Comparison of ENCODE assay signal across 3 cellular contexts in the genomic region with DNA sequence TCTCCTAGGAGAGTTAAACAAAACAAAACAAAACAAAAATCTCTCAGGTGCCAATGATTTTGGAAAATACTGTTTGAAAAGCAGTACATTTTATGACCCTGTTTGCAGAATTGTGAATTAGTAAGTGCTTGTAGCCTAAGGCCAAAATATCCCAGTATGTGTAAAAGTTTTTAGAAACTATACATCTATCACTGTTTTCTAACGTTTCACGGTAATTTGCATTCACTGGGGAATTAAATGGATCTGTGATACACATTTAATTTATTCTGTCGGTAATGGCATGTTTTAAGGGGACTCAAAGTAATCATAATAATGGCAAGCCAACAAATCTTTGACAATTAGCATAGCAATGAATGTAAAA.
TF ChIP-seq lines count a peak whose summit lies in the region.

No MANE protein-coding gene starts in this region.

TF ChIP-seq in HEK293, 187 proteins besides CTCF, POLR2A, EP300 and RAD21:
- TF ChIP-seq ZBTB20 (tag by site-specific recombination; IDR thresholded peaks at IDR 0.05): no peak
- TF ChIP-seq, protein P1, sequence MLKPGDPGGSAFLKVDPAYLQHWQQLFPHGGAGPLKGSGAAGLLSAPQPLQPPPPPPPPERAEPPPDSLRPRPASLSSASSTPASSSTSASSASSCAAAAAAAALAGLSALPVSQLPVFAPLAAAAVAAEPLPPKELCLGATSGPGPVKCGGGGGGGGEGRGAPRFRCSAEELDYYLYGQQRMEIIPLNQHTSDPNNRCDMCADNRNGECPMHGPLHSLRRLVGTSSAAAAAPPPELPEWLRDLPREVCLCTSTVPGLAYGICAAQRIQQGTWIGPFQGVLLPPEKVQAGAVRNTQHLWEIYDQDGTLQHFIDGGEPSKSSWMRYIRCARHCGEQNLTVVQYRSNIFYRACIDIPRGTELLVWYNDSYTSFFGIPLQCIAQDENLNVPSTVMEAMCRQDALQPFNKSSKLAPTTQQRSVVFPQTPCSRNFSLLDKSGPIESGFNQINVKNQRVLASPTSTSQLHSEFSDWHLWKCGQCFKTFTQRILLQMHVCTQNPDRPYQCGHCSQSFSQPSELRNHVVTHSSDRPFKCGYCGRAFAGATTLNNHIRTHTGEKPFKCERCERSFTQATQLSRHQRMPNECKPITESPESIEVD (tag by site-specific recombination; IDR thresholded peaks at IDR 0.05): peak; percentile 22; the same call in 1 of the 2 replicates

TF ChIP-seq in K562, 482 proteins besides CTCF, POLR2A, EP300 and RAD21:
- TF ChIP-seq POLR2B (IDR thresholded peaks at IDR 0.05; ENCODE audit: low read depth, partially characterized antibody): peak; percentile 3
- TF ChIP-seq U2AF1 (optimal IDR thresholded peaks at IDR 0.05; ENCODE audit: low read depth, low read length): no peak
- 0 out of 2 replicates have a peak, but pooled peaks have one; percentile 26 for TF ChIP-seq POLR2H (tag; IDR thresholded peaks at IDR 0.05; ENCODE audit: low read depth)
TF ChIP-seq in K562: peak in this region for 2.

TF ChIP-seq in SK-N-SH, 30 proteins besides CTCF, POLR2A, EP300 and RAD21:
- TF ChIP-seq MXI1 (IDR thresholded peaks at IDR 0.05; ENCODE audit: low read depth, low read length) (no peak), SMC3 (IDR thresholded peaks at IDR 0.05; ENCODE audit: low read depth, low read length) (no peak), FOSL2 (IDR thresholded peaks at IDR 0.05; ENCODE audit: borderline replicate concordance, low read depth) (no peak), ELF1 (IDR thresholded peaks at IDR 0.05) (no peak), CHD2 (IDR thresholded peaks at IDR 0.05; ENCODE audit: low read length, partially characterized antibody) (no peak), POLR2AphosphoS5 (IDR thresholded peaks at IDR 0.05; ENCODE audit: low read depth, low read length) (no peak), FOXM1 (IDR thresholded peaks at IDR 0.05; ENCODE audit: low read depth) (no peak), RXRA (IDR thresholded peaks at IDR 0.05; ENCODE audit: borderline replicate concordance, low read depth) (no peak)
- TF ChIP-seq, protein P2, sequence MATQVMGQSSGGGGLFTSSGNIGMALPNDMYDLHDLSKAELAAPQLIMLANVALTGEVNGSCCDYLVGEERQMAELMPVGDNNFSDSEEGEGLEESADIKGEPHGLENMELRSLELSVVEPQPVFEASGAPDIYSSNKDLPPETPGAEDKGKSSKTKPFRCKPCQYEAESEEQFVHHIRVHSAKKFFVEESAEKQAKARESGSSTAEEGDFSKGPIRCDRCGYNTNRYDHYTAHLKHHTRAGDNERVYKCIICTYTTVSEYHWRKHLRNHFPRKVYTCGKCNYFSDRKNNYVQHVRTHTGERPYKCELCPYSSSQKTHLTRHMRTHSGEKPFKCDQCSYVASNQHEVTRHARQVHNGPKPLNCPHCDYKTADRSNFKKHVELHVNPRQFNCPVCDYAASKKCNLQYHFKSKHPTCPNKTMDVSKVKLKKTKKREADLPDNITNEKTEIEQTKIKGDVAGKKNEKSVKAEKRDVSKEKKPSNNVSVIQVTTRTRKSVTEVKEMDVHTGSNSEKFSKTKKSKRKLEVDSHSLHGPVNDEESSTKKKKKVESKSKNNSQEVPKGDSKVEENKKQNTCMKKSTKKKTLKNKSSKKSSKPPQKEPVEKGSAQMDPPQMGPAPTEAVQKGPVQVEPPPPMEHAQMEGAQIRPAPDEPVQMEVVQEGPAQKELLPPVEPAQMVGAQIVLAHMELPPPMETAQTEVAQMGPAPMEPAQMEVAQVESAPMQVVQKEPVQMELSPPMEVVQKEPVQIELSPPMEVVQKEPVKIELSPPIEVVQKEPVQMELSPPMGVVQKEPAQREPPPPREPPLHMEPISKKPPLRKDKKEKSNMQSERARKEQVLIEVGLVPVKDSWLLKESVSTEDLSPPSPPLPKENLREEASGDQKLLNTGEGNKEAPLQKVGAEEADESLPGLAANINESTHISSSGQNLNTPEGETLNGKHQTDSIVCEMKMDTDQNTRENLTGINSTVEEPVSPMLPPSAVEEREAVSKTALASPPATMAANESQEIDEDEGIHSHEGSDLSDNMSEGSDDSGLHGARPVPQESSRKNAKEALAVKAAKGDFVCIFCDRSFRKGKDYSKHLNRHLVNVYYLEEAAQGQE (IDR thresholded peaks at IDR 0.05; ENCODE audit: low read depth, low read length): no peak
- TF ChIP-seq, protein P3, sequence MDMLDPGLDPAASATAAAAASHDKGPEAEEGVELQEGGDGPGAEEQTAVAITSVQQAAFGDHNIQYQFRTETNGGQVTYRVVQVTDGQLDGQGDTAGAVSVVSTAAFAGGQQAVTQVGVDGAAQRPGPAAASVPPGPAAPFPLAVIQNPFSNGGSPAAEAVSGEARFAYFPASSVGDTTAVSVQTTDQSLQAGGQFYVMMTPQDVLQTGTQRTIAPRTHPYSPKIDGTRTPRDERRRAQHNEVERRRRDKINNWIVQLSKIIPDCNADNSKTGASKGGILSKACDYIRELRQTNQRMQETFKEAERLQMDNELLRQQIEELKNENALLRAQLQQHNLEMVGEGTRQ (IDR thresholded peaks at IDR 0.05; ENCODE audit: borderline replicate concordance, low read depth, low read length): no peak
- TF ChIP-seq, protein P4, sequence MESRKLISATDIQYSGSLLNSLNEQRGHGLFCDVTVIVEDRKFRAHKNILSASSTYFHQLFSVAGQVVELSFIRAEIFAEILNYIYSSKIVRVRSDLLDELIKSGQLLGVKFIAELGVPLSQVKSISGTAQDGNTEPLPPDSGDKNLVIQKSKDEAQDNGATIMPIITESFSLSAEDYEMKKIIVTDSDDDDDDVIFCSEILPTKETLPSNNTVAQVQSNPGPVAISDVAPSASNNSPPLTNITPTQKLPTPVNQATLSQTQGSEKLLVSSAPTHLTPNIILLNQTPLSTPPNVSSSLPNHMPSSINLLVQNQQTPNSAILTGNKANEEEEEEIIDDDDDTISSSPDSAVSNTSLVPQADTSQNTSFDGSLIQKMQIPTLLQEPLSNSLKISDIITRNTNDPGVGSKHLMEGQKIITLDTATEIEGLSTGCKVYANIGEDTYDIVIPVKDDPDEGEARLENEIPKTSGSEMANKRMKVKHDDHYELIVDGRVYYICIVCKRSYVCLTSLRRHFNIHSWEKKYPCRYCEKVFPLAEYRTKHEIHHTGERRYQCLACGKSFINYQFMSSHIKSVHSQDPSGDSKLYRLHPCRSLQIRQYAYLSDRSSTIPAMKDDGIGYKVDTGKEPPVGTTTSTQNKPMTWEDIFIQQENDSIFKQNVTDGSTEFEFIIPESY (IDR thresholded peaks at IDR 0.05; ENCODE audit: borderline replicate concordance, low read depth): no peak
TF ChIP-seq in SK-N-SH: peak in this region for 0.
